ENCODE assay signal across 18 cellular contexts in genomic region chr5:135222171-135222681, GRCh38.
DNase-seq lines count a peak whose midpoint lies in the region; ATAC-seq, FAIRE-seq and TF ChIP-seq lines count a peak whose summit lies in the region.
"Had no signal": no experiment of that assay in that cellular context is flagged by ENCODE, and none has a peak within 500 bp of the region (broad histone marks: within the 10 kb centered on the region; RNA-seq: fewer than 3 reads in every experiment).

No MANE protein-coding gene starts in this region.

- no peaks in the 10 kb centered on the region for H3K27me3 ChIP-seq in gastrocnemius medialis
- H3K27me3 ChIP-seq: heart right ventricle had no signal

- no peaks in the 10 kb centered on the region for H3K36me3 ChIP-seq in gastrocnemius medialis
- H3K36me3 ChIP-seq: heart right ventricle had no signal

- DNase-seq in H54 (ENCODE audit: insufficient read length, low spot score) (peak; percentile 62), NCI-H774 (lab: John Stamatoyannopoulos, UW) (peak; percentile 71), epithelial cell of esophagus (ENCODE audit: low read depth) (peak; percentile 64), gastrocnemius medialis (peak; percentile 42 to 73), NAMALWA (ENCODE audit: low spot score) (no peak), anterior cingulate cortex (lab: John Stamatoyannopoulos, UW) (no peak), NCI-H1092 treated with DMSO at 0.1 percent for 48 hours (lab: John Stamatoyannopoulos, UW) (no peak)
- DNase-seq: heart right ventricle; naive thymus-derived CD4-positive, alpha-beta T cell; NCI-H1105 treated with DMSO at 0.1 percent for 48 hours; NCI-H446 treated with DMSO at 0.1 percent for 48 hours; OCI-M1; stimulated activated naive CD4-positive, alpha-beta T cell; T-helper 17 cell had no signal

- FAIRE-seq in H54 (lab: Jason Lieb, UNC): no peak
- FAIRE-seq: G401.6, GM19239 had no signal

- no peak for TF ChIP-seq POLR2A in H54 (IDR thresholded peaks at IDR 0.05; ENCODE audit: low read depth, low read length)
- no peak for TF ChIP-seq POLR2A in gastrocnemius medialis (IDR thresholded peaks at IDR 0.05)

- no peak overlapping the region for H3K4me3 ChIP-seq in epithelial cell of esophagus (ENCODE audit: low read length)
- no peak overlapping the region for H3K4me3 ChIP-seq in gastrocnemius medialis
- H3K4me3 ChIP-seq: heart right ventricle had no signal

- ATAC-seq in gastrocnemius medialis: peak; percentile 73 to 86
- ATAC-seq: activated naive CD4-positive, alpha-beta T cell treated with anti-CD3 and anti-CD28 coated beads, Interleukin-2, amount 50 U/mL, for 72 hours; CD8-positive, alpha-beta T cell; naive thymus-derived CD4-positive, alpha-beta T cell; T-helper 17 cell had no signal

- H3K4me1 ChIP-seq in gastrocnemius medialis: peaks cover 11 to 17% of the 10 kb centered on the region in 2 donors

- intact Hi-C loops in gastrocnemius medialis (cut with DNase I; ENCODE audit: low total_unique reads): no loop called here

- H3K27ac ChIP-seq in gastrocnemius medialis: peak overlapping the region in 3 of 4 donors; percentile 38 to 61 (median 56)
- H3K27ac ChIP-seq: heart right ventricle had no signal

- TF ChIP-seq CTCF in epithelial cell of esophagus (IDR thresholded peaks at IDR 0.05; ENCODE audit: insufficient read depth, low read depth, low read length, missing control alignments) (no peak), gastrocnemius medialis (IDR thresholded peaks at IDR 0.05 in 4 of 5, conservative IDR thresholded peaks at IDR 0.05 in 1 of 5) (no peak)

- in situ Hi-C loops in gastrocnemius medialis (cut with MboI; ENCODE audit: low sequenced_read_pairs in 4 of 4): no loop called here

- H3K9me3 ChIP-seq in gastrocnemius medialis: no peaks in the 10 kb centered on the region
- H3K9me3 ChIP-seq: heart right ventricle had no signal

Comparison
In these comparisons a context has a peak if more than half of its experiments do, and no peak if none do; other contexts are left out.
1. DNase-seq: peak in H54 (single experiment), NCI-H774 (single experiment), epithelial cell of esophagus (single experiment) and gastrocnemius medialis (2 of 2); none in NAMALWA (single experiment), anterior cingulate cortex (0 of 58) and NCI-H1092 treated with DMSO at 0.1 percent for 48 hours (single experiment).